Comparison of ENCODE assay signal across 20 cellular contexts in the genomic region with DNA sequence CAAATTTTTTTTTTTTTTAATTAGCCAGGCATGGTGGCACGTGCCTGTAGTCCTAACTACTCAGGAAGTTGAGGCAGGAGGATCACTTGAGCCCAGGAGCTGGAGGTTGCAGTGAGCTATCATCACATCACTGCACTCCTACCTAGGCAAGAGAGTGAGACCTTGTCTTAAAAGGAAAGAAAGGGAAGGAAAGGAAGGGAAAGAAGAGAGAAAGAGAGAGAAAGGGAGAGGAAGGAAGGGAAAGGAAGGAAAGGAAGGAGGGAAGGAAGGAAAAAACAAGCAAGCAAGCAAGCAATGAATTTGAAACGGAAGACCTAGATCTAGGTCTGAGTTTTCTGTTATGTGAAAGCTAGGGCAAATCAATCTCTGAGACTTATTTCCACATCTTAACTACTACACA. TPM values are rescaled to one million over a fixed set of nuclear protein-coding genes. Genes with fewer than 3 reads are reported as not detected.
DNase-seq lines count a peak whose midpoint lies in the region; ATAC-seq and TF ChIP-seq lines count a peak whose summit lies in the region.
"Had no signal": no experiment of that assay in that cellular context is flagged by ENCODE, and none has a peak within 500 bp of the region (broad histone marks: within the 10 kb centered on the region; RNA-seq: fewer than 3 reads in every experiment).

No MANE protein-coding gene starts in this region.

- peak overlapping the region; percentile 59 for H3K4me3 Mint-ChIP-seq in activated CD4-positive, alpha-beta T cell treated with anti-CD3 and anti-CD28 coated beads, Interleukin-2, amount 10 ng/mL, durations not matched to agents 24 days and 14 days
- peak overlapping the region; percentile 64 for H3K4me3 Mint-ChIP-seq in CD4-positive, alpha-beta T cell
- H3K4me3 Mint-ChIP-seq in T-helper 17 cell = peak overlapping the region; percentile 77
- H3K4me3 Mint-ChIP-seq in endodermal cell = no peak overlapping the region

- CTCF ChIA-PET in CD4-positive, alpha-beta T cell (lab: Charles Lee) = interaction anchor here (1.4 to 5.7 kb wide), 3 partner anchors 8 to 182 kb away, joined by 3 to 38 read pairs (median 5); a partner anchor contains a TSS

- no peak for ATAC-seq in CD4-positive, alpha-beta T cell (ENCODE audit: poor library complexity)
- no peak for ATAC-seq in T-helper 17 cell
- no peak for ATAC-seq in Right ventricle myocardium superior (ENCODE audit: poor library complexity)
- ATAC-seq in GM18873 (IDR thresholded peaks at IDR 0.05; ENCODE audit: low FRiP score, unreplicated experiment) = no peak
- ATAC-seq: A549, upper lobe of right lung had no signal

- H3K9me3 Mint-ChIP-seq in activated CD4-positive, alpha-beta T cell treated with anti-CD3 and anti-CD28 coated beads, Interleukin-2, amount 10 ng/mL, durations not matched to agents 24 days and 14 days = no peaks in the 10 kb centered on the region
- no peaks in the 10 kb centered on the region for H3K9me3 Mint-ChIP-seq in CD4-positive, alpha-beta T cell
- no peaks in the 10 kb centered on the region for H3K9me3 Mint-ChIP-seq in endodermal cell

- H3K36me3 ChIP-seq in endodermal cell (ENCODE audit: control insufficient read depth, insufficient read depth, low read length) = peaks cover 55% of the 10 kb centered on the region

- 72% methylated on average over 2 of the region's 2 CpGs; no CpG with 5 or more reads in 1 of the 2 experiments for WGBS in endodermal cell (ENCODE audit: insufficient coverage in 1 of 2, insufficient read length in 1 of 2), 2 experiments

- intact Hi-C loops in activated CD4-positive, alpha-beta T cell treated with anti-CD3 and anti-CD28 coated beads, Interleukin-2, amount 10 ng/mL, durations not matched to agents 24 days and 14 days (cut with micrococcal nuclease) = no loop called here
- intact Hi-C loops in CD4-positive, alpha-beta T cell (cut with DNase I, micrococcal nuclease) = no loop called here
- intact Hi-C loops in Right ventricle myocardium superior (cut with DNase I) = no loop called here

- H3K27ac Mint-ChIP-seq in activated CD4-positive, alpha-beta T cell treated with anti-CD3 and anti-CD28 coated beads, Interleukin-2, amount 10 ng/mL, durations not matched to agents 24 days and 14 days = no peak overlapping the region
- H3K27ac Mint-ChIP-seq in CD4-positive, alpha-beta T cell = peak overlapping the region; percentile 25
- H3K27ac Mint-ChIP-seq in T-helper 17 cell (peak overlapping the region; percentile 87), endodermal cell (peak overlapping the region; percentile 49)

- no peak for DNase-seq in activated CD4-positive, alpha-beta T cell treated with anti-CD3 and anti-CD28 coated beads, Interleukin-2, amount 10 ng/mL, durations not matched to agents 24 days and 14 days
- DNase-seq in activated CD4-positive, alpha-beta T cell treated with anti-CD3 and anti-CD28 coated beads for 4 hours = no peak
- DNase-seq in CD4-positive, alpha-beta T cell = no peak
- DNase-seq in T-helper 17 cell (no peak), endodermal cell (no peak), NCI-H2171 treated with DMSO at 0.1 percent for 48 hours (lab: John Stamatoyannopoulos, UW) (no peak), Right ventricle myocardium superior (no peak)
- DNase-seq: DMS 273 treated with DMSO at 0.1 percent for 48 hours; GF-D8; kidney; mammary epithelial cell; NCI-H1092 treated with DMSO at 0.1 percent for 48 hours; NCI-H526; posterior cingulate gyrus; SHP77; stimulated activated CD4-positive, alpha-beta T cell treated with anti-CD3 and anti-CD28 coated beads, Interleukin-2, amount 100 ng/mL, for 48 hours; upper lobe of right lung had no signal

- no peaks in the 10 kb centered on the region for H3K27me3 Mint-ChIP-seq in activated CD4-positive, alpha-beta T cell treated with anti-CD3 and anti-CD28 coated beads, Interleukin-2, amount 10 ng/mL, durations not matched to agents 24 days and 14 days
- no peaks in the 10 kb centered on the region for H3K27me3 Mint-ChIP-seq in CD4-positive, alpha-beta T cell
- H3K27me3 Mint-ChIP-seq in T-helper 17 cell = no peaks in the 10 kb centered on the region
- H3K27me3 Mint-ChIP-seq in endodermal cell (ENCODE audit: insufficient read depth) = no peaks in the 10 kb centered on the region

- POLR2A ChIA-PET in CD4-positive, alpha-beta T cell (lab: Charles Lee) = interaction anchor here (1.7 kb wide), 1 partner anchor 25 kb away, joined by 3 read pairs; no protein-coding TSS in a partner anchor

- H3K36me3 Mint-ChIP-seq in activated CD4-positive, alpha-beta T cell treated with anti-CD3 and anti-CD28 coated beads, Interleukin-2, amount 10 ng/mL, durations not matched to agents 24 days and 14 days (ENCODE audit: low read depth) = peaks cover 48% of the 10 kb centered on the region
- peaks cover 90% of the 10 kb centered on the region for H3K36me3 Mint-ChIP-seq in CD4-positive, alpha-beta T cell (ENCODE audit: low read depth)
- H3K36me3 Mint-ChIP-seq in T-helper 17 cell (ENCODE audit: low read depth) (peaks cover 6% of the 10 kb centered on the region), endodermal cell (ENCODE audit: low read depth) (peaks cover 27% of the 10 kb centered on the region)

- no peak overlapping the region for H3K4me3 ChIP-seq in endodermal cell (ENCODE audit: low read length)
- H3K4me3 ChIP-seq: A549, upper lobe of right lung had no signal

- H3K4me1 Mint-ChIP-seq in activated CD4-positive, alpha-beta T cell treated with anti-CD3 and anti-CD28 coated beads, Interleukin-2, amount 10 ng/mL, durations not matched to agents 24 days and 14 days = peaks cover 50% of the 10 kb centered on the region
- H3K4me1 Mint-ChIP-seq in CD4-positive, alpha-beta T cell (ENCODE audit: low read depth) = peaks cover 81% of the 10 kb centered on the region
- H3K4me1 Mint-ChIP-seq in T-helper 17 cell (peaks cover 44% of the 10 kb centered on the region), endodermal cell (peaks cover 23% of the 10 kb centered on the region)

- H3K9ac ChIP-seq in endodermal cell (ENCODE audit: extremely low read depth, low read length, poor library complexity, severe bottlenecking) = no peak overlapping the region
- H3K9ac ChIP-seq: KMS-11 had no signal

- TF ChIP-seq CTCF in CD4-positive, alpha-beta T cell (IDR thresholded peaks at IDR 0.05) = no peak
- no peak for TF ChIP-seq CTCF in endodermal cell (conservative IDR thresholded peaks at IDR 0.05)

- no peaks in the 10 kb centered on the region for H3K27me3 ChIP-seq in CD4-positive, alpha-beta T cell (ENCODE audit: control insufficient read depth, insufficient read depth, low read length)
- no peaks in the 10 kb centered on the region for H3K27me3 ChIP-seq in endodermal cell (ENCODE audit: control insufficient read depth, insufficient read depth, low read length, poor library complexity, severe bottlenecking)
- H3K27me3 ChIP-seq: upper lobe of right lung had no signal

- H3K27ac ChIP-seq in CD4-positive, alpha-beta T cell (ENCODE audit: low read depth, low read length) = no peak overlapping the region
- no peak overlapping the region for H3K27ac ChIP-seq in endodermal cell (ENCODE audit: low read depth, low read length)
- H3K27ac ChIP-seq: A549, KMS-11, upper lobe of right lung had no signal

- H3K9me3 ChIP-seq in CD4-positive, alpha-beta T cell (ENCODE audit: control insufficient read depth, low read length) = no peaks in the 10 kb centered on the region
- H3K9me3 ChIP-seq in T-helper 17 cell (ENCODE audit: control insufficient read depth, low read length, poor library complexity, severe bottlenecking) (no peaks in the 10 kb centered on the region), endodermal cell (ENCODE audit: control insufficient read depth, low read length) (no peaks in the 10 kb centered on the region)
- H3K9me3 ChIP-seq: A549, upper lobe of right lung had no signal

- peaks cover 3% of the 10 kb centered on the region for H3K4me1 ChIP-seq in endodermal cell (ENCODE audit: control insufficient read depth, insufficient read depth, low read length)

RNA-seq across cellular contexts. Expression of a gene that starts 4.7 kb away (rescaled TPM):
- 19.3 and 19.4 TPM in 2 replicates for total RNA-seq in activated CD4-positive, alpha-beta T cell treated with anti-CD3 and anti-CD28 coated beads, Interleukin-2, amount 10 ng/mL, durations not matched to agents 24 days and 14 days
- 100 to 1,000 TPM; 143 to 148 TPM for total RNA-seq in CD4-positive, alpha-beta T cell
- total RNA-seq in T-helper 17 cell (10 to 100 TPM; 78.5 to 94.5 TPM), endodermal cell (10 to 100 TPM; 17.0 to 22.6 TPM), Right ventricle myocardium superior (5.7 TPM)
- polyA plus RNA-seq in endodermal cell (2013, experiment 1 of 2) = 17.3 TPM
- 17.0 TPM for polyA plus RNA-seq in endodermal cell (2013, experiment 2 of 2)

RNA-seq across cellular contexts. Expression of a gene that starts 4.7 kb away (rescaled TPM):
- total RNA-seq in activated CD4-positive, alpha-beta T cell treated with anti-CD3 and anti-CD28 coated beads, Interleukin-2, amount 10 ng/mL, durations not matched to agents 24 days and 14 days = 1.9 and 2.3 TPM in 2 replicates
- 1 to 10 TPM; 2.1 to 2.3 TPM for total RNA-seq in CD4-positive, alpha-beta T cell
- total RNA-seq in T-helper 17 cell = 1 to 10 TPM; 2.8 to 3.9 TPM
- 1 to 10 TPM; 2.8 to 2.9 TPM for total RNA-seq in endodermal cell
- 1.0 TPM for polyA plus RNA-seq in endodermal cell (2013, experiment 1 of 2)
- polyA plus RNA-seq in endodermal cell (2013, experiment 2 of 2) = 0.70 TPM
- 2.3 TPM for total RNA-seq in Right ventricle myocardium superior

RNA-seq across cellular contexts. Expression of a gene that starts 24.6 kb away (rescaled TPM):
- 4.9 and 5.2 TPM in 2 replicates for total RNA-seq in activated CD4-positive, alpha-beta T cell treated with anti-CD3 and anti-CD28 coated beads, Interleukin-2, amount 10 ng/mL, durations not matched to agents 24 days and 14 days
- 100 to 1,000 TPM; 140 to 147 TPM for total RNA-seq in CD4-positive, alpha-beta T cell
- total RNA-seq in T-helper 17 cell (100 to 1,000 TPM in 1 of 2 donors, 10 to 100 TPM in 1; 81.4 to 100 TPM), endodermal cell (10 to 100 TPM; 46.0 to 78.8 TPM), Right ventricle myocardium superior (31.5 TPM)
- polyA plus RNA-seq in endodermal cell (2013, experiment 1 of 2) = 44.5 TPM
- polyA plus RNA-seq in endodermal cell (2013, experiment 2 of 2) = 46.2 TPM
